8 cellular contexts compared by ENCODE assay signal in the genomic region with DNA sequence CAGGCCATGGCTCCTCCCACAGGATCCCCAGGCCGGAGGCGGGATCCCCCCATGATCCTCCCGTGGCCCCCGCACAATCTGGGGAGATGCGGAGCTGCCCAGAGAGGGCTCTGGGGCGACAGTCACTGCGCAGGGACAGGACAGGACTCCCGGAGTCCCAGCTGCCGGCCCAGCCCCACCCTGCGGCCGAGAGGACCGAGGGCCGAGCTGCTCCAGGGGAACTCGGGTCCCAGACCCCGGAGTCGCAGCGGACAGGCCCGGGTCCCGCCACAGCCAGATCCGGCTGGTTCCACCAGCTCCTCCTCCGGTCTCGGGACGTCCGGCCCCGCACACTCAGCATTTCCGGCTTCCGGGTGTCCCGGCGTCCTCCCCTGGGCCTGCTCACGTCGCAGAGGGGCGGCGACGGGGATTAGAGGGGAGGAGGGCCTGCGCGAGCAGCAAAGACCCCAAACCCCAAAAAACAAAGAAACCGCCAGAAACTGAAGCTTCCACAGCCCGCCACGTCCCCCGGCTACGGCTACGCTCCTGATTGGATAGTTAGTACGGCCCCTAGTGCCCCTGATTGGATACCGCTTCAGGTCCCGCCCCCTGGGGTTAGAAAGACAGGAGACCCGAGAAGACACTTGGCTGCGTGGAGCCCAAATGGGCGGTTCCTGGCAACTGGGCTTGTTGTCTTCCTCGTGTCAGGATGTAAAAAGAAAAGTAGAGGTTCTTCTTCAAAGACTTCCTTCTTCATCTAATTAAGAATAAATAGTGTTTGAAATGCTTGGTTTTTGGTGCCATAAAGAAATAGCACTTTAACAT. TPM values are rescaled to one million over a fixed set of nuclear protein-coding genes. Genes with fewer than 3 reads are reported as not detected.
DNase-seq lines count a peak whose midpoint lies in the region; FAIRE-seq and TF ChIP-seq lines count a peak whose summit lies in the region.

No MANE protein-coding gene starts in this region.

- H3K36me3 ChIP-seq in ES-I3 (ENCODE audit: insufficient read depth, low read length): no peaks in the 10 kb centered on the region
- H3K36me3 ChIP-seq in SJCRH30: no peaks in the 10 kb centered on the region
- H3K36me3 ChIP-seq in prostate gland: no peaks in the 10 kb centered on the region
- H3K36me3 ChIP-seq in urinary bladder (ENCODE audit: insufficient read depth): no peaks in the 10 kb centered on the region

- H3K27ac ChIP-seq in SJCRH30 (peak overlapping the region; percentile 69), prostate gland (peak overlapping the region; percentile 100), urinary bladder (ENCODE audit: low read depth) (peak overlapping the region; percentile 100)

- H3K9me3 ChIP-seq in ES-I3 (ENCODE audit: control insufficient read depth, insufficient read depth, low read length) (no peaks in the 10 kb centered on the region), SJCRH30 (replicated peaks) (no peaks in the 10 kb centered on the region), prostate gland (no peaks in the 10 kb centered on the region)

- peak; percentile 85 for TF ChIP-seq POLR2A in prostate gland (IDR thresholded peaks at IDR 0.05)

- no peak for TF ChIP-seq CTCF in prostate gland (IDR thresholded peaks at IDR 0.05)

- DNase-seq in GOT3 (lab: John Stamatoyannopoulos, UW) (peak; percentile 83), LHCN-M2 (ENCODE audit: low read depth) (peak; percentile 83), SJCRH30 (peak; percentile 95 to 97), frontal cortex (ENCODE audit: low spot score in 2 of 2) (peak; percentile 83 to 89), prostate gland (ENCODE audit: low spot score) (peak; percentile 98)
- peak; percentile 94 for DNase-seq in activated gamma-delta T cell treated with anti-CD3 and anti-CD28 coated beads, Interleukin-2, amount 50 U/mL, for 16 hours (ENCODE audit: low read depth)

- peak overlapping the region; percentile 99 for H3K9ac ChIP-seq in ES-I3 (ENCODE audit: low read depth, low read length)

- peak; percentile 70 for FAIRE-seq in frontal cortex (lab: Jason Lieb, UNC)

- peaks cover 10% of the 10 kb centered on the region for H3K4me1 ChIP-seq in ES-I3 (ENCODE audit: insufficient read depth, low read length)
- H3K4me1 ChIP-seq in SJCRH30: no peaks in the 10 kb centered on the region
- H3K4me1 ChIP-seq in prostate gland (replicated peaks): peaks cover 7% of the 10 kb centered on the region
- no peaks in the 10 kb centered on the region for H3K4me1 ChIP-seq in urinary bladder (ENCODE audit: insufficient read depth)

- H3K27me3 ChIP-seq in SJCRH30: no peaks in the 10 kb centered on the region
- no peaks in the 10 kb centered on the region for H3K27me3 ChIP-seq in prostate gland (replicated peaks; ENCODE audit: insufficient read depth)

- under 1% methylated on average over 44 of the region's 49 CpGs for WGBS in prostate gland
- under 1% methylated on average over 49 of the region's 49 CpGs for WGBS in urinary bladder

- peak overlapping the region; percentile 64 for H3K4me3 ChIP-seq in SJCRH30
- peak overlapping the region; percentile 57 to 72 for H3K4me3 ChIP-seq in prostate gland
- peak overlapping the region; percentile 56 for H3K4me3 ChIP-seq in urinary bladder (ENCODE audit: low read depth, low read length)

- intact Hi-C loops in prostate gland (cut with DNase I): no loop called here

RNA-seq across cellular contexts. Expression of gene OR10H1, which starts 21.3 kb away (rescaled TPM):
- not detected in 2 replicates for total RNA-seq in LHCN-M2 (2014; rRNA removed)
- polyA plus RNA-seq in LHCN-M2 (2012): not detected
- not detected in 2 replicates for total RNA-seq in SJCRH30 (2014; rRNA removed; shearing (Covaris generic))
- total RNA-seq in frontal cortex: not detected
- under 1 TPM; 0.64 to 0.97 TPM for total RNA-seq in prostate gland
- 0.05 TPM for total RNA-seq in urinary bladder
- not detected for polyA plus RNA-seq in urinary bladder

RNA-seq across cellular contexts. Expression of gene OR10H5, which starts 49.3 kb away (rescaled TPM):
- total RNA-seq in LHCN-M2 (2014; rRNA removed): not detected in 2 replicates
- polyA plus RNA-seq in LHCN-M2 (2012): not detected
- total RNA-seq in SJCRH30 (2014; rRNA removed; shearing (Covaris generic)): not detected in 2 replicates
- total RNA-seq in frontal cortex: under 0.01 TPM
- total RNA-seq in prostate gland: not detected
- not detected for total RNA-seq in urinary bladder
- polyA plus RNA-seq in urinary bladder: 0.01 TPM

Comparison
In these comparisons a context has a peak if more than half of its experiments do, and no peak if none do; other contexts are left out.
1. Peak in every context shown above with its lines: DNase-seq, H3K4me3 ChIP-seq and H3K27ac ChIP-seq.